ENCODE assay signal across 29 cellular contexts in genomic region chr3:83971693-83972092, GRCh38.
"Had no signal": no experiment of that assay in that cellular context is flagged by ENCODE, and none has a peak within 500 bp of the region (broad histone marks: within the 10 kb centered on the region; RNA-seq: fewer than 3 reads in every experiment).

No MANE protein-coding gene starts in this region.

- H3K27ac ChIP-seq: ascending aorta, body of pancreas, coronary artery, SK-N-MC had no signal

- H3K27me3 ChIP-seq: ascending aorta, body of pancreas had no signal

- H3K27me3 Mint-ChIP-seq: activated naive CD8-positive, alpha-beta T cell treated with anti-CD3 and anti-CD28 coated beads, Interleukin-2, amount 50 U/mL, for 24 hours; T-helper 17 cell had no signal

- H3K27ac Mint-ChIP-seq: activated CD8-positive, alpha-beta T cell treated with anti-CD3 and anti-CD28 coated beads, Interleukin-2, amount 10 ng/mL, durations not matched to agents 7 days and 5 days; activated naive CD4-positive, alpha-beta T cell treated with anti-CD3 and anti-CD28 coated beads, Interleukin-2, amount 50 U/mL, for 72 hours; activated naive CD8-positive, alpha-beta T cell treated with anti-CD3 and anti-CD28 coated beads, Interleukin-2, amount 50 U/mL, for 24 hours; activated T-helper 1 cell treated with anti-CD3 and anti-CD28 coated beads, Interleukin-12 subunit alpha, Interleukin-12 subunit beta, Interleukin-2, Interleukin-4 antibody, amounts not matched to agents 30 ng/mL and 10 ng/mL and 1 ng/mL, durations not matched to agents 14 hours and 24 hours and 36 hours; T-helper 17 cell; WTC11 had no signal

- H3K36me3 Mint-ChIP-seq: WTC11 had no signal

- H3K4me1 Mint-ChIP-seq: activated naive CD8-positive, alpha-beta T cell treated with anti-CD3 and anti-CD28 coated beads, Interleukin-2, amount 50 U/mL, for 24 hours; T-helper 17 cell had no signal

- H3K9me3 ChIP-seq: ascending aorta, body of pancreas had no signal

- DNase-seq: activated CD4-positive, alpha-beta T cell treated with anti-CD3 and anti-CD28 coated beads for 48 hours; activated CD4-positive, alpha-beta T cell treated with anti-CD3 and anti-CD28 coated beads, Interleukin-2, amount 50 U/mL, for 4 hours; activated CD4-positive, CD25-positive, alpha-beta regulatory T cell treated with anti-CD3 and anti-CD28 coated beads, Interleukin-2, amount 50 U/mL, for 72 hours; activated CD8-positive, alpha-beta memory T cell treated with anti-CD3 and anti-CD28 coated beads, Interleukin-2, amount 50 U/mL, for 48 hours; activated CD8-positive, alpha-beta T cell treated with anti-CD3 and anti-CD28 coated beads, Interleukin-2, amount 10 ng/mL, durations not matched to agents 7 days and 5 days; activated effector memory CD4-positive, alpha-beta T cell treated with anti-CD3 and anti-CD28 coated beads, Interleukin-2, amount 50 U/mL, for 16 hours; activated naive CD4-positive, alpha-beta T cell treated with Interleukin-2 at 50 U/mL for 16 hours; activated naive CD8-positive, alpha-beta T cell treated with anti-CD3 and anti-CD28 coated beads, Interleukin-2, amount 50 U/mL, for 24 hours; activated T-cell treated with anti-CD3 and anti-CD28 coated beads, Interleukin-2, amount 50 U/mL, for 1 hour; amniotic stem cell; body of pancreas; central memory CD4-positive, alpha-beta T cell; NCI-H1105 treated with DMSO at 0.1 percent for 48 hours; NCI-H1436 treated with DMSO at 0.1 percent for 48 hours; NCI-H187; NCI-H2081; NCI-H510A treated with DMSO at 0.1 percent for 48 hours; NCI-H69; RPMI8226; T-helper 17 cell; T-helper 9 cell had no signal

- H3K4me3 Mint-ChIP-seq: activated CD8-positive, alpha-beta T cell treated with anti-CD3 and anti-CD28 coated beads, Interleukin-2, amount 10 ng/mL, durations not matched to agents 7 days and 5 days; activated naive CD8-positive, alpha-beta T cell treated with anti-CD3 and anti-CD28 coated beads, Interleukin-2, amount 50 U/mL, for 24 hours; activated T-helper 1 cell treated with anti-CD3 and anti-CD28 coated beads, Interleukin-12 subunit alpha, Interleukin-12 subunit beta, Interleukin-2, Interleukin-4 antibody, amounts not matched to agents 30 ng/mL and 10 ng/mL and 1 ng/mL, durations not matched to agents 14 hours and 24 hours and 36 hours; T-helper 17 cell; WTC11 had no signal

- H3K4me3 ChIP-seq: ascending aorta, body of pancreas, coronary artery, SK-N-MC had no signal

- H3K4me1 ChIP-seq: ascending aorta, body of pancreas had no signal

- H3K36me3 ChIP-seq: ascending aorta had no signal

- ATAC-seq: activated CD8-positive, alpha-beta T cell treated with anti-CD3 and anti-CD28 coated beads, Interleukin-2, amount 10 ng/mL, durations not matched to agents 7 days and 5 days; activated naive CD4-positive, alpha-beta T cell treated with anti-CD3 and anti-CD28 coated beads, Interleukin-2, amount 50 U/mL, for 72 hours; activated naive CD8-positive, alpha-beta T cell treated with anti-CD3 and anti-CD28 coated beads, Interleukin-2, amount 50 U/mL, for 24 hours; body of pancreas; Panc1; Right ventricle myocardium inferior; T-helper 17 cell; WTC11 had no signal
